19 cellular contexts compared by ENCODE assay signal in genomic region chr6:124722479-124722878, GRCh38.
"Had no signal": no experiment of that assay in that cellular context is flagged by ENCODE, and none has a peak within 500 bp of the region (broad histone marks: within the 10 kb centered on the region; RNA-seq: fewer than 3 reads in every experiment).

No MANE protein-coding gene starts in this region.

- H3K9ac ChIP-seq: KMS-11 had no signal

- H3K27ac ChIP-seq: KMS-11, RWPE1 had no signal

- H3K4me2 ChIP-seq: KMS-11 had no signal

- DNase-seq: IMR-90, Kasumi-1, MM.1S, NCI-H1092 treated with DMSO at 0.1 percent for 48 hours, NCI-H1417, NCI-H1436 treated with DMSO at 0.1 percent for 48 hours, NCI-H1694, NCI-H187 treated with DMSO at 0.1 percent for 48 hours, NCI-H2029 treated with DMSO at 0.1 percent for 48 hours, NCI-H2171 treated with DMSO at 0.1 percent for 48 hours, NCI-H345, NCI-H510A treated with DMSO at 0.1 percent for 48 hours, NCI-H526, PC-3, SHP77 had no signal

- ATAC-seq: HepG2, Panc1, PC-3 had no signal

- FAIRE-seq: HepG2 had no signal
